Comparison of ENCODE assay signal across 2 cellular contexts in the genomic region with DNA sequence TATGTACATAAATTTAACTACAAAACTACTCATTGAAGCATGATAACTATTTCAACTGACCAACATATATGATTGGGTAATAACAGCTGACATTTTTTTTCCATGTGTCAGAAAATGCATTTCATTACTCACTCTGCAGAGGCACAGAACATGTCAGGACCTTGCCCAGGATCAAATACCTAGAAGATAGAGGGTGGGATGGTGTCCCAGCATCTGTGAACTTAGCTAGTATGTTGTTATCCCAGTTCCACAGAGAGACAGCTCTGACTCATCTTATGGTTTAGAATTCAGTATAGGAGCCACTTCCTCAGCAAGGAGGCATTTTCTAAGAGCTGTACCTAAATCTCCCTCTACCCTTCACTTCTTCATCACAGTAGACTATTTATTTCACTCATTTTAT.
TF ChIP-seq lines count a peak whose summit lies in the region.

No MANE protein-coding gene starts in this region.

TF ChIP-seq in SK-N-SH, 30 proteins besides CTCF, POLR2A, EP300 and RAD21 (continued from another document):
- TF ChIP-seq, protein P1, sequence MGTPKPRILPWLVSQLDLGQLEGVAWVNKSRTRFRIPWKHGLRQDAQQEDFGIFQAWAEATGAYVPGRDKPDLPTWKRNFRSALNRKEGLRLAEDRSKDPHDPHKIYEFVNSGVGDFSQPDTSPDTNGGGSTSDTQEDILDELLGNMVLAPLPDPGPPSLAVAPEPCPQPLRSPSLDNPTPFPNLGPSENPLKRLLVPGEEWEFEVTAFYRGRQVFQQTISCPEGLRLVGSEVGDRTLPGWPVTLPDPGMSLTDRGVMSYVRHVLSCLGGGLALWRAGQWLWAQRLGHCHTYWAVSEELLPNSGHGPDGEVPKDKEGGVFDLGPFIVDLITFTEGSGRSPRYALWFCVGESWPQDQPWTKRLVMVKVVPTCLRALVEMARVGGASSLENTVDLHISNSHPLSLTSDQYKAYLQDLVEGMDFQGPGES (IDR thresholded peaks at IDR 0.05; ENCODE audit: low read depth, low read length), result no peak
- TF ChIP-seq JUND (IDR thresholded peaks at IDR 0.05) (no peak), EZH2phosphoT487 (IDR thresholded peaks at IDR 0.05; ENCODE audit: borderline replicate concordance, low read depth) (no peak), RXRA (IDR thresholded peaks at IDR 0.05; ENCODE audit: borderline replicate concordance, low read depth) (no peak), TAF1 (IDR thresholded peaks at IDR 0.05; ENCODE audit: borderline replicate concordance, low read depth, low read length) (no peak), TCF12 (IDR thresholded peaks at IDR 0.05) (no peak), CHD2 (IDR thresholded peaks at IDR 0.05; ENCODE audit: low read length, partially characterized antibody) (no peak), GATA2 (CRISPR knock-in tag; IDR thresholded peaks at IDR 0.05) (no peak)
TF ChIP-seq in SK-N-SH: peak in this region for 0.

TF ChIP-seq in SK-N-SH treated with all-trans-retinoic acid at 6 μM for 48 hours, 23 proteins besides CTCF, POLR2A, EP300 and RAD21 (continued from another document):
- TF ChIP-seq, protein P2, sequence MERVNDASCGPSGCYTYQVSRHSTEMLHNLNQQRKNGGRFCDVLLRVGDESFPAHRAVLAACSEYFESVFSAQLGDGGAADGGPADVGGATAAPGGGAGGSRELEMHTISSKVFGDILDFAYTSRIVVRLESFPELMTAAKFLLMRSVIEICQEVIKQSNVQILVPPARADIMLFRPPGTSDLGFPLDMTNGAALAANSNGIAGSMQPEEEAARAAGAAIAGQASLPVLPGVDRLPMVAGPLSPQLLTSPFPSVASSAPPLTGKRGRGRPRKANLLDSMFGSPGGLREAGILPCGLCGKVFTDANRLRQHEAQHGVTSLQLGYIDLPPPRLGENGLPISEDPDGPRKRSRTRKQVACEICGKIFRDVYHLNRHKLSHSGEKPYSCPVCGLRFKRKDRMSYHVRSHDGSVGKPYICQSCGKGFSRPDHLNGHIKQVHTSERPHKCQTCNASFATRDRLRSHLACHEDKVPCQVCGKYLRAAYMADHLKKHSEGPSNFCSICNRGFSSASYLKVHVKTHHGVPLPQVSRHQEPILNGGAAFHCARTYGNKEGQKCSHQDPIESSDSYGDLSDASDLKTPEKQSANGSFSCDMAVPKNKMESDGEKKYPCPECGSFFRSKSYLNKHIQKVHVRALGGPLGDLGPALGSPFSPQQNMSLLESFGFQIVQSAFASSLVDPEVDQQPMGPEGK (CRISPR knock-in tag; IDR thresholded peaks at IDR 0.05; ENCODE audit: borderline replicate concordance), result no peak
- TF ChIP-seq ZNF8 (CRISPR knock-in tag; IDR thresholded peaks at IDR 0.05) (no peak), ZFP3 (CRISPR knock-in tag; IDR thresholded peaks at IDR 0.05) (no peak), ESRRG (CRISPR knock-in tag; IDR thresholded peaks at IDR 0.05) (no peak), RARB (CRISPR knock-in tag; IDR thresholded peaks at IDR 0.05) (no peak), ISL1 (CRISPR knock-in tag; IDR thresholded peaks at IDR 0.05) (no peak), SNAI2 (CRISPR knock-in tag; IDR thresholded peaks at IDR 0.05) (no peak), ZNF70 (CRISPR knock-in tag; IDR thresholded peaks at IDR 0.05) (no peak), ARNTL (CRISPR knock-in tag; IDR thresholded peaks at IDR 0.05; ENCODE audit: borderline replicate concordance, low read depth) (no peak), TCF4 (CRISPR knock-in tag; IDR thresholded peaks at IDR 0.05; ENCODE audit: borderline replicate concordance) (no peak)
